ENCODE assay signal across 1 cellular context in genomic region chr2:95276888-95277245, GRCh38.
TF ChIP-seq lines count a peak whose summit lies in the region.

No MANE protein-coding gene starts in this region.

TF ChIP-seq in HepG2, 621 proteins besides CTCF, POLR2A, EP300 and RAD21:
- no peak for TF ChIP-seq BCLAF1 (IDR thresholded peaks at IDR 0.05)
- no peak for TF ChIP-seq RORA (CRISPR knock-in tag; IDR thresholded peaks at IDR 0.05)
- no peak for TF ChIP-seq ZNF672 (CRISPR knock-in tag; IDR thresholded peaks at IDR 0.05)
- no peak for TF ChIP-seq ZNF850 (CRISPR knock-in tag; conservative IDR thresholded peaks at IDR 0.05)
- no peak for TF ChIP-seq CENPX (CRISPR knock-in tag; IDR thresholded peaks at IDR 0.05)
- no peak for TF ChIP-seq ZNF326 (CRISPR knock-in tag; IDR thresholded peaks at IDR 0.05; ENCODE audit: borderline replicate concordance)
- TF ChIP-seq NFKBIZ (CRISPR knock-in tag; IDR thresholded peaks at IDR 0.05), result no peak
- no peak for TF ChIP-seq NFE2L1 (CRISPR knock-in tag; IDR thresholded peaks at IDR 0.05; ENCODE audit: borderline replicate concordance)
- no peak for TF ChIP-seq ARID5B (CRISPR knock-in tag; IDR thresholded peaks at IDR 0.05)
- no peak for TF ChIP-seq AGO1 (IDR thresholded peaks at IDR 0.05; ENCODE audit: low read depth, low read length, poor library complexity, severe bottlenecking)
- TF ChIP-seq THRA (CRISPR knock-in tag; IDR thresholded peaks at IDR 0.05; ENCODE audit: borderline replicate concordance), result no peak
- no peak for TF ChIP-seq IKZF5 (CRISPR knock-in tag; IDR thresholded peaks at IDR 0.05)
- TF ChIP-seq HNRNPH1 (optimal IDR thresholded peaks at IDR 0.05; ENCODE audit: low read depth, low read length), result no peak
- TF ChIP-seq RXRB (CRISPR knock-in tag; IDR thresholded peaks at IDR 0.05; ENCODE audit: borderline replicate concordance), result no peak
- TF ChIP-seq ZUFSP (CRISPR knock-in tag; IDR thresholded peaks at IDR 0.05; ENCODE audit: borderline replicate concordance), result no peak
